ENCODE assay signal across 10 cellular contexts in genomic region chr17:21278304-21279197, GRCh38. TPM values are rescaled to one million over a fixed set of nuclear protein-coding genes. Genes with fewer than 3 reads are reported as not detected.
DNase-seq lines count a peak whose midpoint lies in the region; ATAC-seq and TF ChIP-seq lines count a peak whose summit lies in the region.
"Had no signal": no experiment of that assay in that cellular context is flagged by ENCODE, and none has a peak within 500 bp of the region (broad histone marks: within the 10 kb centered on the region; RNA-seq: fewer than 3 reads in every experiment).

No MANE protein-coding gene starts in this region.

- peak overlapping the region; percentile 71 to 88 (median 82) for H3K27ac Mint-ChIP-seq in CD14-positive monocyte
- peak overlapping the region in 3 of 6 donors; percentile 24 to 48 (median 46) for H3K27ac Mint-ChIP-seq in immature natural killer cell
- H3K27ac Mint-ChIP-seq: type B pancreatic cell had no signal

- intact Hi-C loops in CD14-positive monocyte (cut with micrococcal nuclease): loop anchor here (2.0 to 10.0 kb wide), 4 partner anchors 46 to 236 kb away; partner anchors contain the start of genes DHRS7B (in 1 of the 2), TMEM11 (in 1 of the 2) and USP22 (in 1 of the 2)

- H3K4me3 Mint-ChIP-seq in CD14-positive monocyte: no peak overlapping the region
- H3K4me3 Mint-ChIP-seq in immature natural killer cell: peak overlapping the region in 1 of 5 donors; percentile 20
- H3K4me3 Mint-ChIP-seq: type B pancreatic cell had no signal

- H3K4me1 Mint-ChIP-seq in CD14-positive monocyte: peaks cover 69% of the 10 kb centered on the region
- peaks cover 29 to 32% of the 10 kb centered on the region in 2 donors for H3K4me1 Mint-ChIP-seq in immature natural killer cell

- H3K36me3 Mint-ChIP-seq in CD14-positive monocyte (peaks cover 0 to 2% of the 10 kb centered on the region in 2 donors), immature natural killer cell (no peaks in the 10 kb centered on the region)
- H3K36me3 Mint-ChIP-seq: type B pancreatic cell had no signal

- DNase-seq in CD14-positive monocyte (ENCODE audit: low spot score) (peak; percentile 82), LHCN-M2 (ENCODE audit: low read depth) (peak; percentile 36), mucosa of gallbladder (ENCODE audit: low spot score) (peak; percentile 86), immature natural killer cell (no peak), hepatic stellate cell (ENCODE audit: low spot score) (no peak)
- peak; percentile 79 for DNase-seq in activated effector memory CD4-positive, alpha-beta T cell treated with anti-CD3 and anti-CD28 coated beads, Interleukin-2, amount 50 U/mL, for 16 hours

- peak; percentile 4 for TF ChIP-seq CTCF in CD14-positive monocyte (IDR thresholded peaks at IDR 0.05)

- H3K9me3 Mint-ChIP-seq in CD14-positive monocyte (peaks cover 0 to 2% (median 0%) of the 10 kb centered on the region in 7 donors), immature natural killer cell (no peaks in the 10 kb centered on the region)
- H3K9me3 Mint-ChIP-seq: type B pancreatic cell had no signal

- H3K27me3 Mint-ChIP-seq in CD14-positive monocyte (ENCODE audit: low read depth in 3 of 3): peaks cover 5 to 11% (median 10%) of the 10 kb centered on the region in 3 donors
- peaks cover 0 to 7% (median 1%) of the 10 kb centered on the region in 3 donors for H3K27me3 Mint-ChIP-seq in immature natural killer cell (ENCODE audit: low read depth in 3 of 3)

- ATAC-seq in GM21381 (IDR thresholded peaks at IDR 0.05; ENCODE audit: unreplicated experiment) (no peak), GM21515 (IDR thresholded peaks at IDR 0.05; ENCODE audit: unreplicated experiment) (no peak)
- ATAC-seq: K562 had no signal

RNA-seq across cellular contexts. Expression of gene MAP2K3, which starts 6.0 kb away (rescaled TPM):
- 100 to 1,000 TPM; 107 to 166 TPM for polyA plus RNA-seq in CD14-positive monocyte
- total RNA-seq in LHCN-M2 (2014; rRNA removed): 19.3 and 28.8 TPM in 2 replicates
- 80.7 TPM for polyA plus RNA-seq in LHCN-M2 (2012)
- total RNA-seq in mucosa of gallbladder: 74.0 TPM
- polyA plus RNA-seq in immature natural killer cell: 100 to 1,000 TPM in 1 of 3 donors, 10 to 100 TPM in 2; 66.6 to 136 (median 93.9) TPM

RNA-seq across cellular contexts. Expression of gene NATD1, which starts 25.3 kb away (rescaled TPM):
- 1 to 10 TPM; 3.0 to 3.8 TPM for polyA plus RNA-seq in CD14-positive monocyte
- 2.3 and 4.3 TPM in 2 replicates for total RNA-seq in LHCN-M2 (2014; rRNA removed)
- 7.6 TPM for polyA plus RNA-seq in LHCN-M2 (2012)
- 20.6 TPM for total RNA-seq in mucosa of gallbladder
- 1 to 10 TPM in 2 of 3 donors, under 1 TPM in 1; 0.57 to 3.4 (median 2.5) TPM for polyA plus RNA-seq in immature natural killer cell

Comparison
In these comparisons a context has a peak if more than half of its experiments do, and no peak if none do; other contexts are left out.
1. DNase-seq: peak in CD14-positive monocyte (single experiment), LHCN-M2 (single experiment), activated effector memory CD4-positive, alpha-beta T cell treated with anti-CD3 and anti-CD28 coated beads, Interleukin-2, amount 50 U/mL, for 16 hours (single experiment) and mucosa of gallbladder (single experiment); none in immature natural killer cell (0 of 3) and hepatic stellate cell (single experiment).